Comparison of ENCODE assay signal across 8 cellular contexts in genomic region chr2:218387369-218388194, GRCh38.
DNase-seq lines count a peak whose midpoint lies in the region; ATAC-seq, FAIRE-seq and TF ChIP-seq lines count a peak whose summit lies in the region.

No MANE protein-coding gene starts in this region.

- FAIRE-seq in islet of Langerhans (lab: Jason Lieb, UNC) (peak; percentile 78), GM19239 (lab: Jason Lieb, UNC) (no peak)

- H3K27me3 ChIP-seq in brain microvascular endothelial cell (replicated peaks): no peaks in the 10 kb centered on the region

- H3K4me1 Mint-ChIP-seq in stimulated activated naive B cell treated with anti-CD40 and anti-IgM and Interleukin-4, amounts not matched to agents 10 μg/mL and 1 μg/mL and 100 μg/mL, for 72 hours: peaks cover 3 to 10% of the 10 kb centered on the region in 2 donors

- H3K27ac ChIP-seq in brain microvascular endothelial cell: no peak overlapping the region

- ATAC-seq in stimulated activated naive B cell treated with anti-CD40 and anti-IgM and Interleukin-4, amounts not matched to agents 10 μg/mL and 1 μg/mL and 100 μg/mL, for 72 hours (replicated peaks): peak; percentile 82
- no peak for ATAC-seq in GM21717 (IDR thresholded peaks at IDR 0.05; ENCODE audit: unreplicated experiment)

- H3K36me3 Mint-ChIP-seq in stimulated activated naive B cell treated with anti-CD40 and anti-IgM and Interleukin-4, amounts not matched to agents 10 μg/mL and 1 μg/mL and 100 μg/mL, for 72 hours: no peaks in the 10 kb centered on the region

- in situ Hi-C loops in brain microvascular endothelial cell (cut with HindIII; ENCODE audit: low pct_ligation_motif_present, low sequenced_read_pairs): no loop called here

- no peaks in the 10 kb centered on the region for H3K9me3 Mint-ChIP-seq in stimulated activated naive B cell treated with anti-CD40 and anti-IgM and Interleukin-4, amounts not matched to agents 10 μg/mL and 1 μg/mL and 100 μg/mL, for 72 hours

- peak overlapping the region; percentile 59 to 75 for H3K4me3 Mint-ChIP-seq in stimulated activated naive B cell treated with anti-CD40 and anti-IgM and Interleukin-4, amounts not matched to agents 10 μg/mL and 1 μg/mL and 100 μg/mL, for 72 hours

- no peaks in the 10 kb centered on the region for H3K36me3 ChIP-seq in brain microvascular endothelial cell (replicated peaks)

- peaks cover 4 to 17% of the 10 kb centered on the region in 2 donors for H3K27me3 Mint-ChIP-seq in stimulated activated naive B cell treated with anti-CD40 and anti-IgM and Interleukin-4, amounts not matched to agents 10 μg/mL and 1 μg/mL and 100 μg/mL, for 72 hours

- DNase-seq in DMS53 (lab: John Stamatoyannopoulos, UW): peak; percentile 94
- peak; percentile 41 for DNase-seq in NCI-H2107 (lab: John Stamatoyannopoulos, UW)
- DNase-seq in brain microvascular endothelial cell: peak; percentile 70
- DNase-seq in stimulated activated naive B cell treated with anti-CD40 and anti-IgM and Interleukin-4, amounts not matched to agents 10 μg/mL and 1 μg/mL and 100 μg/mL, for 72 hours: no peak
- DNase-seq in GF-D8 (lab: John Stamatoyannopoulos, UW): no peak
- no peak for DNase-seq in GM19239 (ENCODE audit: insufficient read length, low spot score)

- no peak overlapping the region for H3K27ac Mint-ChIP-seq in stimulated activated naive B cell treated with anti-CD40 and anti-IgM and Interleukin-4, amounts not matched to agents 10 μg/mL and 1 μg/mL and 100 μg/mL, for 72 hours

- H3K4me3 ChIP-seq in brain microvascular endothelial cell (ENCODE audit: low read depth, low read length): peak overlapping the region; percentile 47

- no peak for TF ChIP-seq CTCF in brain microvascular endothelial cell (IDR thresholded peaks at IDR 0.05; ENCODE audit: low read depth, low read length, missing control alignments)

Comparison
In these comparisons a context has a peak if more than half of its experiments do, and no peak if none do; other contexts are left out.
1. DNase-seq: peak in DMS53 (single experiment), NCI-H2107 (single experiment) and brain microvascular endothelial cell (single experiment); none in stimulated activated naive B cell treated with anti-CD40 and anti-IgM and Interleukin-4, amounts not matched to agents 10 μg/mL and 1 μg/mL and 100 μg/mL, for 72 hours (single experiment), GF-D8 (single experiment) and GM19239 (single experiment).